14 cellular contexts compared by ENCODE assay signal in the genomic region with DNA sequence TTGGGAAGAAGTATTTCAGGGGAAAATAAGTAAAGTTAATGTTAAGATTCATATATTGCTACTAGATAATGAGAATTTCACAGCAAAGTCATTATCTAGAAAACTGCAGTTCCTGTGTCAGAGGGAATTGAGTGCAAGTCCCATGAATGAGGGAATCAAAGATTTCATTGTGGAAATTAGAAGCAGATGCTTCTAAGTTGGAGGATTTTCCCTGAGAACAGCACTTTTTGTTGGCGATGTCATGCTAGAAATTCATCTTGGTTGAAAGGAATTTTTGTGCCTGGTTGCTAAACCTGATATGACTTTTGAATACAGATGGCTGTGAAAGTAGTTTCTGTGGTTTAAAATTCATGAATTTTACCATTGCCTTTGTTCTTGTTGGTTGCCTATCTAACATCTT. TPM values are rescaled to one million over a fixed set of nuclear protein-coding genes. Genes with fewer than 3 reads are reported as not detected.
DNase-seq lines count a peak whose midpoint lies in the region; ATAC-seq and TF ChIP-seq lines count a peak whose summit lies in the region.
"Had no signal": no experiment of that assay in that cellular context is flagged by ENCODE, and none has a peak within 500 bp of the region (broad histone marks: within the 10 kb centered on the region; RNA-seq: fewer than 3 reads in every experiment).

No MANE protein-coding gene starts in this region.

- intact Hi-C loops in Right ventricle myocardium superior (cut with DNase I) (no loop called here), cardiac septum (cut with DNase I) (no loop called here), left lung (cut with DNase I) (no loop called here), uterus (cut with DNase I; ENCODE audit: low total_unique reads) (no loop called here)

- no peak overlapping the region for H3K4me3 ChIP-seq in left lung
- no peak overlapping the region for H3K4me3 ChIP-seq in uterus
- H3K4me3 ChIP-seq: gastrocnemius medialis, MG63, thyroid gland had no signal

- no peaks in the 10 kb centered on the region for H3K27me3 ChIP-seq in left lung
- H3K27me3 ChIP-seq in uterus, result no peaks in the 10 kb centered on the region
- H3K27me3 ChIP-seq: gastrocnemius medialis, MG63, thyroid gland had no signal

- DNase-seq in Right ventricle myocardium superior (no peak), cardiac septum (ENCODE audit: low spot score) (no peak), dedifferentiated amniotic fluid mesenchymal stem cell (ENCODE audit: extremely low spot score) (peak; percentile 85), left lung (no peak), uterus (no peak), DMS 273 (lab: John Stamatoyannopoulos, UW; ENCODE audit: unreplicated experiment) (no peak)
- DNase-seq: activated CD8-positive, alpha-beta memory T cell treated with anti-CD3 and anti-CD28 coated beads, Interleukin-2, amount 50 U/mL, for 4 hours; gastrocnemius medialis; MG63; thyroid gland had no signal

- H3K4me1 ChIP-seq in left lung (no peaks in the 10 kb centered on the region), uterus (peaks cover 0 to 5% of the 10 kb centered on the region in 2 donors)
- H3K4me1 ChIP-seq: parathyroid adenoma had no signal

- TF ChIP-seq CTCF in left lung (IDR thresholded peaks at IDR 0.05) (no peak), uterus (IDR thresholded peaks at IDR 0.05) (no peak)

- H3K9me3 ChIP-seq in left lung, result no peaks in the 10 kb centered on the region
- no peaks in the 10 kb centered on the region for H3K9me3 ChIP-seq in uterus
- H3K9me3 ChIP-seq: gastrocnemius medialis, MG63, thyroid gland had no signal

- ATAC-seq in Right ventricle myocardium superior (ENCODE audit: poor library complexity) (peak; percentile 73), left lung (peak; percentile 24), GM21717 (IDR thresholded peaks at IDR 0.05; ENCODE audit: unreplicated experiment) (no peak), GM18519 (IDR thresholded peaks at IDR 0.05; ENCODE audit: low FRiP score, unreplicated experiment) (no peak)
- ATAC-seq: gastrocnemius medialis had no signal

- TF ChIP-seq POLR2A in uterus (IDR thresholded peaks at IDR 0.05), result no peak

- H3K27ac ChIP-seq in left lung (peak overlapping the region in 1 of 2 donors; percentile 31), uterus (peak overlapping the region; percentile 42 to 52)
- H3K27ac ChIP-seq: parathyroid adenoma, thyroid gland, VCaP had no signal

- H3K36me3 ChIP-seq in left lung, result no peaks in the 10 kb centered on the region
- no peaks in the 10 kb centered on the region for H3K36me3 ChIP-seq in uterus
- H3K36me3 ChIP-seq: gastrocnemius medialis, thyroid gland had no signal

RNA-seq across cellular contexts. Expression of gene FRMD6, which starts 25.6 kb away (rescaled TPM):
- total RNA-seq in Right ventricle myocardium superior, result 7.4 TPM
- total RNA-seq in cardiac septum, result 9.1 TPM
- total RNA-seq in left lung, result 10 to 100 TPM; 19.8 to 21.2 TPM
- 100 to 1,000 TPM in 3 of 4 donors, 10 to 100 TPM in 1; 97.4 to 199 (median 134) TPM for total RNA-seq in uterus

Comparison
In these comparisons a context has a peak if more than half of its experiments do, and no peak if none do; other contexts are left out.
1. ATAC-seq: peak in Right ventricle myocardium superior (single experiment) and left lung (single experiment); none in GM21717 (single experiment) and GM18519 (single experiment).